Comparison of ENCODE assay signal across 19 cellular contexts in genomic region chr6:13695217-13695616, GRCh38. TPM values are rescaled to one million over a fixed set of nuclear protein-coding genes. Genes with fewer than 3 reads are reported as not detected.
A peak's percentile ranks its signal among the peaks of the same experiment; 100 is the strongest.
DNase-seq lines count a peak whose midpoint lies in the region; ATAC-seq, FAIRE-seq and TF ChIP-seq lines count a peak whose summit lies in the region.
"Had no signal": no experiment of that assay in that cellular context is flagged by ENCODE, and none has a peak within 500 bp of the region (broad histone marks: within the 10 kb centered on the region; RNA-seq: fewer than 3 reads in every experiment).

No MANE protein-coding gene starts in this region.

- H3K27ac Mint-ChIP-seq in activated T-helper 17 cell treated with anti-CD3 and anti-CD28 coated beads, Interleukin-2, amount 50 U/mL, for 72 hours, result peak overlapping the region; percentile 61
- H3K27ac Mint-ChIP-seq in immature natural killer cell, result peak overlapping the region; percentile 62 to 90 (median 86)

- H3K4me1 ChIP-seq in BLaER1 (peaks cover 50% of the 10 kb centered on the region), SJCRH30 (no peaks in the 10 kb centered on the region)

- H3K27ac ChIP-seq in BLaER1, result no peak overlapping the region
- H3K27ac ChIP-seq in SJCRH30, result no peak overlapping the region
- H3K27ac ChIP-seq: C4-2B, VCaP had no signal

- peak; percentile 60 for FAIRE-seq in H54 (lab: Jason Lieb, UNC)
- FAIRE-seq: bronchial epithelial cell, endothelial cell of umbilical vein had no signal

- H3K4me3 Mint-ChIP-seq in activated T-helper 17 cell treated with anti-CD3 and anti-CD28 coated beads, Interleukin-2, amount 50 U/mL, for 72 hours, result peak overlapping the region; percentile 64
- H3K4me3 Mint-ChIP-seq in immature natural killer cell, result peak overlapping the region; percentile 35 to 78 (median 63)
- H3K4me3 Mint-ChIP-seq: nephron had no signal

- no peak overlapping the region for H3K9ac ChIP-seq in BLaER1

- no peak for TF ChIP-seq POLR2A in H54 (IDR thresholded peaks at IDR 0.05; ENCODE audit: low read depth, low read length)

- no peaks in the 10 kb centered on the region for H3K27me3 ChIP-seq in BLaER1
- no peaks in the 10 kb centered on the region for H3K27me3 ChIP-seq in SJCRH30
- H3K27me3 ChIP-seq: left lung had no signal

- peaks cover 42% of the 10 kb centered on the region for H3K4me1 Mint-ChIP-seq in activated T-helper 17 cell treated with anti-CD3 and anti-CD28 coated beads, Interleukin-2, amount 50 U/mL, for 72 hours
- H3K4me1 Mint-ChIP-seq in immature natural killer cell, result peaks cover 53 to 71% of the 10 kb centered on the region in 2 donors

- DNase-seq in H54 (ENCODE audit: insufficient read length, low spot score) (no peak), immature natural killer cell (peak in 1 of 3 donors; percentile 17), RKO (ENCODE audit: low spot score) (no peak), NCI-H526 (lab: John Stamatoyannopoulos, UW) (no peak), SJCRH30 (no peak), NCI-H146 treated with DMSO at 0.1 percent for 48 hours (lab: John Stamatoyannopoulos, UW; ENCODE audit: unreplicated experiment) (no peak)
- DNase-seq: hypothalamus; left lung; NCI-H1930; right cardiac atrium; SHP77; stimulated activated naive CD4-positive, alpha-beta T cell treated with Interleukin-2 at 50 U/mL for 16 hours had no signal

- H3K36me3 Mint-ChIP-seq in activated T-helper 17 cell treated with anti-CD3 and anti-CD28 coated beads, Interleukin-2, amount 50 U/mL, for 72 hours (ENCODE audit: low read depth), result peaks cover 76% of the 10 kb centered on the region
- no peaks in the 10 kb centered on the region for H3K36me3 Mint-ChIP-seq in immature natural killer cell

- no peak overlapping the region for H3K4me3 ChIP-seq in BLaER1
- H3K4me3 ChIP-seq in SJCRH30, result no peak overlapping the region
- H3K4me3 ChIP-seq: left lung had no signal

- H3K36me3 ChIP-seq in BLaER1, result peaks cover 72% of the 10 kb centered on the region
- no peaks in the 10 kb centered on the region for H3K36me3 ChIP-seq in SJCRH30

- H3K27me3 Mint-ChIP-seq in activated T-helper 17 cell treated with anti-CD3 and anti-CD28 coated beads, Interleukin-2, amount 50 U/mL, for 72 hours, result no peaks in the 10 kb centered on the region
- peaks cover 0 to 2% (median 0%) of the 10 kb centered on the region in 3 donors for H3K27me3 Mint-ChIP-seq in immature natural killer cell (ENCODE audit: low read depth in 3 of 3)

- ATAC-seq in activated T-helper 17 cell treated with anti-CD3 and anti-CD28 coated beads, Interleukin-2, amount 50 U/mL, for 72 hours (replicated peaks), result peak; percentile 40
- ATAC-seq: left lung had no signal

- H3K9me3 ChIP-seq in BLaER1 (no peaks in the 10 kb centered on the region), SJCRH30 (replicated peaks) (no peaks in the 10 kb centered on the region)
- H3K9me3 ChIP-seq: left lung had no signal

- peak overlapping the region; percentile 47 for H3K4me2 ChIP-seq in BLaER1

- no peaks in the 10 kb centered on the region for H3K9me3 Mint-ChIP-seq in activated T-helper 17 cell treated with anti-CD3 and anti-CD28 coated beads, Interleukin-2, amount 50 U/mL, for 72 hours
- H3K9me3 Mint-ChIP-seq in immature natural killer cell, result no peaks in the 10 kb centered on the region
- H3K9me3 Mint-ChIP-seq: nephron had no signal

- H4K20me1 ChIP-seq in BLaER1, result peaks cover 100% of the 10 kb centered on the region

RNA-seq across cellular contexts. Expression of gene RANBP9, which starts 16.4 kb away (rescaled TPM):
- total RNA-seq in activated T-helper 17 cell treated with anti-CD3 and anti-CD28 coated beads, Interleukin-2, amount 50 U/mL, for 72 hours, result 10 to 100 TPM; 57.3 to 68.2 TPM
- 1 to 10 TPM; 2.4 to 5.5 (median 3.8) TPM for polyA plus RNA-seq in immature natural killer cell
- total RNA-seq in SJCRH30 (2014; rRNA removed; shearing (Covaris generic)), result 20.1 and 22.7 TPM in 2 replicates
